ENCODE assay signal across 12 cellular contexts in genomic region chr21:41673596-41674335, GRCh38.
"Had no signal": no experiment of that assay in that cellular context is flagged by ENCODE, and none has a peak within 500 bp of the region (broad histone marks: within the 10 kb centered on the region; RNA-seq: fewer than 3 reads in every experiment).

No MANE protein-coding gene starts in this region.

- H3K36me3 ChIP-seq: stomach, uterus had no signal

- H3K4me1 ChIP-seq: uterus had no signal

- ATAC-seq: activated naive CD4-positive, alpha-beta T cell treated with anti-CD3 and anti-CD28 coated beads, Interleukin-2, amount 50 U/mL, for 72 hours; activated T-cell treated with anti-CD3 and anti-CD28 coated beads, Interleukin-2, amount 50 U/mL, for 4 hours had no signal

- H3K27me3 ChIP-seq: uterus had no signal

- H3K4me3 ChIP-seq: stomach, uterus had no signal

- H3K27ac ChIP-seq: stomach, uterus had no signal

- H3K27me3 Mint-ChIP-seq: brain had no signal

- H3K4me3 Mint-ChIP-seq: activated CD4-positive, alpha-beta memory T cell treated with anti-CD3 and anti-CD28 coated beads for 36 hours; activated T-cell treated with anti-CD3 and anti-CD28 coated beads, Interleukin-2, amount 50 U/mL, for 4 hours; brain; nephron had no signal

- H3K9me3 ChIP-seq: stomach, uterus had no signal

- H3K9me3 Mint-ChIP-seq: activated CD4-positive, alpha-beta memory T cell treated with anti-CD3 and anti-CD28 coated beads for 36 hours; activated naive CD4-positive, alpha-beta T cell treated with anti-CD3 and anti-CD28 coated beads, Interleukin-2, amount 50 U/mL, for 72 hours; activated T-cell treated with anti-CD3 and anti-CD28 coated beads, Interleukin-2, amount 50 U/mL, for 4 hours had no signal

- H3K27ac Mint-ChIP-seq: activated CD4-positive, alpha-beta memory T cell treated with anti-CD3 and anti-CD28 coated beads for 36 hours; activated naive CD4-positive, alpha-beta T cell treated with anti-CD3 and anti-CD28 coated beads, Interleukin-2, amount 50 U/mL, for 72 hours; brain; nephron had no signal

- DNase-seq: activated CD4-positive, alpha-beta memory T cell treated with anti-CD3 and anti-CD28 coated beads for 36 hours; activated CD4-positive, alpha-beta T cell treated with anti-CD3 and anti-CD28 coated beads for 1 hour; activated effector memory CD4-positive, alpha-beta T cell treated with anti-CD3 and anti-CD28 coated beads, Interleukin-2, amount 50 U/mL, for 16 hours; activated T-cell treated with anti-CD3 and anti-CD28 coated beads, Interleukin-2, amount 50 U/mL, for 4 hours; amniotic stem cell; dermis blood vessel endothelial cell; mammary epithelial cell; stomach; uterus had no signal

- H3K36me3 Mint-ChIP-seq: activated CD4-positive, alpha-beta memory T cell treated with anti-CD3 and anti-CD28 coated beads for 36 hours; activated naive CD4-positive, alpha-beta T cell treated with anti-CD3 and anti-CD28 coated beads, Interleukin-2, amount 50 U/mL, for 72 hours; brain had no signal
